ENCODE assay signal across 21 cellular contexts in the genomic region with DNA sequence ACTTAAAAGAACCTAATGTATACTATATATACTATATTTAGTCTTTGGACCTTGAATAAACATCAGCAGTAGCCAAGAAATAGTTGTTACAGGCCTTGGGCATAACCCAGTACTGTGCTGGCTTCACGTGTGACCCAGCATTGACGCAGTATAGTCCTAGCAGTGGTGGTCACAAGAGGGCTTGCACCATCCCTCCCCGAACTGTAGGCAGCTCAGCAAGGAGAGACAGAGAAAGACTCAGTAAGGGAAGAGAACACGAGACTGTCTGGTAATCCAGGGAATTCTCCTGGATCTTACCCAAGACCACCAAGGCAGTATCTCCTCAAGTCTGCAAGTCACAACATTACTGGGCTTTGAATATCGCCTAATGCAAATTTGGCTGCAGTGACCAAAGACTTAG. TPM values are rescaled to one million over a fixed set of nuclear protein-coding genes. Genes with fewer than 3 reads are reported as not detected.
DNase-seq lines count a peak whose midpoint lies in the region; ATAC-seq, FAIRE-seq and TF ChIP-seq lines count a peak whose summit lies in the region.
"Had no signal": no experiment of that assay in that cellular context is flagged by ENCODE, and none has a peak within 500 bp of the region (broad histone marks: within the 10 kb centered on the region; RNA-seq: fewer than 3 reads in every experiment).

No MANE protein-coding gene starts in this region.

- no CpG with 5 or more reads among the region's 5 CpGs for WGBS in trophoblast cell (ENCODE audit: extremely low coverage, insufficient coverage, insufficient read length)

- no peak overlapping the region for H2AFZ ChIP-seq in astrocyte (ENCODE audit: low read depth, low read length)
- H2AFZ ChIP-seq in trophoblast cell (ENCODE audit: insufficient read depth, low read length, poor library complexity) = no peak overlapping the region

- H3K18ac ChIP-seq in trophoblast cell (ENCODE audit: low read length) = no peak overlapping the region

- H3K36me3 ChIP-seq in SJSA1 = no peaks in the 10 kb centered on the region
- H3K36me3 ChIP-seq in astrocyte (ENCODE audit: insufficient read depth, low read length) = no peaks in the 10 kb centered on the region
- H3K36me3 ChIP-seq in trophoblast cell (ENCODE audit: control insufficient read depth in 1 of 2, insufficient read depth in 2 of 2, low read length in 2 of 2) = no peaks in the 10 kb centered on the region
- peaks cover 0 to 4% of the 10 kb centered on the region in 2 donors for H3K36me3 ChIP-seq in stomach smooth muscle (ENCODE audit: control insufficient read depth in 2 of 2, insufficient read depth in 2 of 2, low read length in 2 of 2)
- H3K36me3 ChIP-seq: BE2C, HAP-1 had no signal

- no peak overlapping the region for H3K14ac ChIP-seq in trophoblast cell (ENCODE audit: low read length)

- no peak for ATAC-seq in GM18909 (IDR thresholded peaks at IDR 0.05; ENCODE audit: poor library complexity, unreplicated experiment)
- no peak for ATAC-seq in HG03565 (IDR thresholded peaks at IDR 0.05; ENCODE audit: unreplicated experiment)
- ATAC-seq: GM12878, HepG2 had no signal

- H2BK5ac ChIP-seq in trophoblast cell (ENCODE audit: low read depth, low read length, poor library complexity) = peak overlapping the region; percentile 8

- H3K23ac ChIP-seq in trophoblast cell (ENCODE audit: low read length) = no peak overlapping the region

- no peak overlapping the region for H4K8ac ChIP-seq in trophoblast cell (ENCODE audit: low read depth, low read length)

- no peak overlapping the region for H3K4ac ChIP-seq in trophoblast cell (ENCODE audit: low read depth, low read length)

- no peak overlapping the region for H2BK120ac ChIP-seq in trophoblast cell (ENCODE audit: insufficient read depth, low read length, poor library complexity)

- peak overlapping the region; percentile 2 for H4K91ac ChIP-seq in trophoblast cell (ENCODE audit: low read depth, low read length)

- H3K79me2 ChIP-seq in astrocyte (ENCODE audit: insufficient read depth, low read length) (no peaks in the 10 kb centered on the region), trophoblast cell (ENCODE audit: control insufficient read depth, insufficient read depth, low read length, poor library complexity) (no peaks in the 10 kb centered on the region)

- H3K4me1 Mint-ChIP-seq in astrocyte (ENCODE audit: low read depth, unreplicated experiment) = peaks cover 17% of the 10 kb centered on the region

- H4K12ac ChIP-seq in trophoblast cell (ENCODE audit: low read depth, low read length) = no peak overlapping the region

- H3K9ac ChIP-seq in astrocyte (ENCODE audit: low read length) = no peak overlapping the region
- no peak overlapping the region for H3K9ac ChIP-seq in trophoblast cell (ENCODE audit: low read length)
- H3K9ac ChIP-seq in stomach smooth muscle (ENCODE audit: low read length in 2 of 2) = no peak overlapping the region

- H3K4me2 ChIP-seq in astrocyte (ENCODE audit: low read length) = no peak overlapping the region
- no peak overlapping the region for H3K4me2 ChIP-seq in trophoblast cell (ENCODE audit: low read length)

- H3K36me3 Mint-ChIP-seq in astrocyte (ENCODE audit: low read depth, unreplicated experiment) = peaks cover 6% of the 10 kb centered on the region

- H3K4me3 ChIP-seq in SJSA1 = no peak overlapping the region
- H3K4me3 ChIP-seq in astrocyte (ENCODE audit: insufficient read depth, low read depth, low read length) = no peak overlapping the region
- H3K4me3 ChIP-seq in trophoblast cell (ENCODE audit: low read depth, low read length) = no peak overlapping the region
- H3K4me3 ChIP-seq in stomach smooth muscle (ENCODE audit: low read length in 2 of 2) = peak overlapping the region in 1 of 2 donors; percentile 35
- H3K4me3 ChIP-seq: GM12878, HAP-1 had no signal

- no peak overlapping the region for H3K4me3 Mint-ChIP-seq in astrocyte (ENCODE audit: unreplicated experiment)
- H3K4me3 Mint-ChIP-seq: CD4-positive, CD25-positive, alpha-beta regulatory T cell; CD8-positive, alpha-beta memory T cell had no signal

- H3K27ac ChIP-seq in SJSA1 = peak overlapping the region; percentile 14; the same call in 1 of the 2 replicates
- peak overlapping the region; percentile 23 for H3K27ac ChIP-seq in astrocyte (ENCODE audit: low read depth, low read length)
- H3K27ac ChIP-seq in trophoblast cell (ENCODE audit: low read depth, low read length) = no peak overlapping the region
- peak overlapping the region; percentile 42 for H3K27ac ChIP-seq in stomach smooth muscle (ENCODE audit: low read length)

- TF ChIP-seq CTCF in astrocyte (IDR thresholded peaks at IDR 0.05; ENCODE audit: insufficient read depth, low read depth, low read length) = no peak

- H3K79me1 ChIP-seq in trophoblast cell (ENCODE audit: low read length) = peaks cover 7% of the 10 kb centered on the region

- H3K4me1 ChIP-seq in SJSA1 (replicated peaks) = peaks cover 10% of the 10 kb centered on the region
- H3K4me1 ChIP-seq in astrocyte (ENCODE audit: insufficient read depth, low read length) = peaks cover 3% of the 10 kb centered on the region
- H3K4me1 ChIP-seq in trophoblast cell (ENCODE audit: control insufficient read depth in 1 of 2, insufficient read depth in 2 of 2, low read length in 2 of 2) = peaks cover 3 to 6% of the 10 kb centered on the region in 2 experiments
- H3K4me1 ChIP-seq in stomach smooth muscle (ENCODE audit: control insufficient read depth, insufficient read depth, low read length) = peaks cover 3% of the 10 kb centered on the region
- H3K4me1 ChIP-seq: BE2C, HAP-1 had no signal

- H2AK5ac ChIP-seq in trophoblast cell (ENCODE audit: low read length) = no peak overlapping the region

- no peak overlapping the region for H3K27ac Mint-ChIP-seq in astrocyte (ENCODE audit: unreplicated experiment)
- H3K27ac Mint-ChIP-seq: CD4-positive, CD25-positive, alpha-beta regulatory T cell; CD8-positive, alpha-beta memory T cell had no signal

- no peak for FAIRE-seq in astrocyte (lab: Jason Lieb, UNC)
- FAIRE-seq: GM12878, GM19239, HepG2 had no signal

- H4K20me1 ChIP-seq in astrocyte (ENCODE audit: insufficient read depth, low read length) = no peaks in the 10 kb centered on the region

- H3K27me3 Mint-ChIP-seq in astrocyte (ENCODE audit: low read depth, unreplicated experiment) = no peaks in the 10 kb centered on the region
- H3K27me3 Mint-ChIP-seq: CD4-positive, CD25-positive, alpha-beta regulatory T cell; CD8-positive, alpha-beta memory T cell had no signal

- H3K27me3 ChIP-seq in SJSA1 (replicated peaks) (no peaks in the 10 kb centered on the region), astrocyte (ENCODE audit: insufficient read depth, low read length) (no peaks in the 10 kb centered on the region), trophoblast cell (ENCODE audit: insufficient read depth, low read length) (no peaks in the 10 kb centered on the region), stomach smooth muscle (ENCODE audit: control insufficient read depth in 1 of 2, insufficient read depth in 2 of 2, low read length in 2 of 2) (no peaks in the 10 kb centered on the region)
- H3K27me3 ChIP-seq: BE2C had no signal

- H3K9me3 ChIP-seq in SJSA1 (replicated peaks) (no peaks in the 10 kb centered on the region), astrocyte (ENCODE audit: insufficient read depth, low read depth, low read length) (no peaks in the 10 kb centered on the region), trophoblast cell (ENCODE audit: insufficient read depth, low read depth, low read length) (no peaks in the 10 kb centered on the region), stomach smooth muscle (ENCODE audit: control insufficient read depth in 2 of 2, low read length in 2 of 2) (peaks cover 0 to 13% of the 10 kb centered on the region in 2 donors)
- H3K9me3 ChIP-seq: BE2C, HAP-1 had no signal

- peaks cover 9% of the 10 kb centered on the region for H3K9me3 Mint-ChIP-seq in astrocyte (ENCODE audit: unreplicated experiment)

- DNase-seq in SJSA1 (ENCODE audit: low read depth in 1 of 2, low spot score in 2 of 2) = peak in 1 of 2 experiments; percentile 57
- no peak for DNase-seq in astrocyte (ENCODE audit: low read depth)
- DNase-seq in trophoblast cell = peak; percentile 63 to 76
- DNase-seq in NCI-H446 treated with DMSO at 0.1 percent for 48 hours (lab: John Stamatoyannopoulos, UW) = no peak
- DNase-seq: ACHN; BE2C; C1 segment of cervical spinal cord; CD4-positive, CD25-positive, alpha-beta regulatory T cell; CD8-positive, alpha-beta memory T cell; COR-L47; DMS 273 treated with DMSO at 0.1 percent for 48 hours; DMS53; DND-41; EL had no signal

- H2BK12ac ChIP-seq in trophoblast cell (ENCODE audit: low read length) = peak overlapping the region; percentile 2

RNA-seq across cellular contexts. Expression of a gene that starts 39.9 kb away (rescaled TPM):
- total RNA-seq in SJSA1 (2014; rRNA removed; shearing (Covaris generic)) = 6.2 and 6.5 TPM in 2 replicates
- total RNA-seq in astrocyte = 13.2 and 13.7 TPM in 2 replicates
- 23.0 and 24.4 TPM in 2 replicates for polyA plus RNA-seq in trophoblast cell (2013)

RNA-seq across cellular contexts. Expression of a gene that starts 40.1 kb away (rescaled TPM):
- total RNA-seq in SJSA1 (2014; rRNA removed; shearing (Covaris generic)) = 5.6 and 6.4 TPM in 2 replicates
- 5.6 and 5.8 TPM in 2 replicates for total RNA-seq in astrocyte
- 2.5 and 2.7 TPM in 2 replicates for polyA plus RNA-seq in trophoblast cell (2013)

Comparison
In these comparisons a context has a peak if more than half of its experiments do, and no peak if none do; other contexts are left out.
1. DNase-seq: peak in trophoblast cell (2 of 2); none in astrocyte (single experiment) and NCI-H446 treated with DMSO at 0.1 percent for 48 hours (single experiment).